9 cellular contexts compared by ENCODE assay signal in the genomic region with DNA sequence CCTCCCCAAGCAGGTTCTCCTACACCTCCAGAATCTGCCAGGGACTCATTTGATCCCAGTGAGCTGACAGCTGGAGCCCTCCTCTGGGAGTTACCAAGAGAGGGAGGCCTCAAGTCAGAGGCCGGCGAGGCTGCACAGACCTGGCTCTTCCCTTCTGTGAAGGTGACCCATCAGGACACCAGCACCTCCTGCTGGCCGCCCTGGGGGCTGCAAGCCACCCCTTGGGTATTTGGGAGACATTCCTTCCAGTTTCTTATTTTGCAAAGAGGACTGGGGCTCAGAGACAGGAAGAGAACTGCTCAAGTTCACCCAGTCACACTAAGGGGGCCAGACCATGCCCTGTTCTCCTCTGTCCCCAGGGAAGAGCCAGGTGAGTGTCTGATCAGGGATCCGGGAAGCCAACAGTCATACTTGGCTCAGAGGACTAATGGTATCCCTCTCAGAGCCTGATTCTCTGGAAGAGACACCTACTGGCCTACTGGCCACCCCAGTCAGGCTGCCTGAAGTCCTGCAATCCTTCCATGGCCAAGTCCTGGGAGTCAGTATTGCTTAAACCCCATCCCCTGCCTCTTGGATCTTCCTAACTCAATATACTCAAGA. TPM values are rescaled to one million over a fixed set of nuclear protein-coding genes. Genes with fewer than 3 reads are reported as not detected.
DNase-seq lines count a peak whose midpoint lies in the region; ATAC-seq and TF ChIP-seq lines count a peak whose summit lies in the region.
"Had no signal": no experiment of that assay in that cellular context is flagged by ENCODE, and none has a peak within 500 bp of the region (broad histone marks: within the 10 kb centered on the region; RNA-seq: fewer than 3 reads in every experiment).

No MANE protein-coding gene starts in this region.

- no peak overlapping the region for H3K4me3 ChIP-seq in SU-DHL-6 (ENCODE audit: insufficient read depth, low read length, poor library complexity, severe bottlenecking)

- no peak overlapping the region for H3K27ac ChIP-seq in SU-DHL-6 (ENCODE audit: low read depth, low read length)

- no peaks in the 10 kb centered on the region for H3K36me3 Mint-ChIP-seq in activated T-cell treated with anti-CD3 and anti-CD28 coated beads, Interleukin-2, amount 50 U/mL, for 24 hours (ENCODE audit: low read depth)
- H3K36me3 Mint-ChIP-seq in activated T-cell treated with anti-CD3 and anti-CD28 coated beads, Interleukin-2, amount 50 U/mL, for 4 hours (ENCODE audit: insufficient read depth), result no peaks in the 10 kb centered on the region

- H3K9me2 ChIP-seq in SU-DHL-6 (replicated peaks; ENCODE audit: insufficient read depth, low read length), result no peaks in the 10 kb centered on the region

- H3F3A ChIP-seq in SU-DHL-6 (ENCODE audit: insufficient read depth), result no peaks in the 10 kb centered on the region

- no peaks in the 10 kb centered on the region for H3K9me3 ChIP-seq in SU-DHL-6 (ENCODE audit: insufficient read depth, low read length)

- H3K27me3 ChIP-seq in SU-DHL-6 (ENCODE audit: low read length), result no peaks in the 10 kb centered on the region

- H3K27me3 Mint-ChIP-seq in activated T-cell treated with anti-CD3 and anti-CD28 coated beads, Interleukin-2, amount 50 U/mL, for 24 hours, result peaks cover 46% of the 10 kb centered on the region
- peaks cover 34% of the 10 kb centered on the region for H3K27me3 Mint-ChIP-seq in activated T-cell treated with anti-CD3 and anti-CD28 coated beads, Interleukin-2, amount 50 U/mL, for 4 hours (ENCODE audit: low read depth)

- peak; percentile 44 for DNase-seq in activated T-cell treated with anti-CD3 and anti-CD28 coated beads, Interleukin-2, amount 50 U/mL, for 24 hours
- DNase-seq in activated T-cell treated with anti-CD3 and anti-CD28 coated beads, Interleukin-2, amount 50 U/mL, for 4 hours, result no peak
- DNase-seq in germinal center (ENCODE audit: low spot score) (peak; percentile 28), occipital lobe (lab: John Stamatoyannopoulos, UW) (no peak), cerebellar cortex (ENCODE audit: low spot score) (no peak)
- DNase-seq in stimulated activated naive CD8-positive, alpha-beta T cell treated with anti-CD3 and anti-CD28 coated beads, Interleukin-15, Interleukin-2, amounts not matched to agents 100 U/mL and 50 U/mL, for 24 hours, result peak; percentile 51

- H3K9me3 Mint-ChIP-seq in activated T-cell treated with anti-CD3 and anti-CD28 coated beads, Interleukin-2, amount 50 U/mL, for 24 hours, result no peaks in the 10 kb centered on the region
- no peaks in the 10 kb centered on the region for H3K9me3 Mint-ChIP-seq in activated T-cell treated with anti-CD3 and anti-CD28 coated beads, Interleukin-2, amount 50 U/mL, for 4 hours

- no peak overlapping the region for H3K27ac Mint-ChIP-seq in activated T-cell treated with anti-CD3 and anti-CD28 coated beads, Interleukin-2, amount 50 U/mL, for 24 hours

- H3K4me2 ChIP-seq in SU-DHL-6 (ENCODE audit: low read depth, low read length, poor library complexity, severe bottlenecking), result no peak overlapping the region

- no peaks in the 10 kb centered on the region for H4K20me1 ChIP-seq in SU-DHL-6 (ENCODE audit: low read depth, low read length)

- peak; percentile 66 for TF ChIP-seq CTCF in SU-DHL-6 (IDR thresholded peaks at IDR 0.05; ENCODE audit: insufficient read depth, low read length, poor library complexity, severe bottlenecking)

- ATAC-seq in activated T-cell treated with anti-CD3 and anti-CD28 coated beads, Interleukin-2, amount 50 U/mL, for 4 hours, result no peak
- ATAC-seq in stimulated activated naive CD8-positive, alpha-beta T cell treated with anti-CD3 and anti-CD28 coated beads, Interleukin-15, Interleukin-2, amounts not matched to agents 100 U/mL and 50 U/mL, for 24 hours, result no peak
- no peak for ATAC-seq in GM19452 (IDR thresholded peaks at IDR 0.05; ENCODE audit: unreplicated experiment)

- no peak overlapping the region for H3K9ac ChIP-seq in SU-DHL-6 (ENCODE audit: low read length)

- no peak overlapping the region for H3K4me3 Mint-ChIP-seq in activated T-cell treated with anti-CD3 and anti-CD28 coated beads, Interleukin-2, amount 50 U/mL, for 24 hours
- H3K4me3 Mint-ChIP-seq in activated T-cell treated with anti-CD3 and anti-CD28 coated beads, Interleukin-2, amount 50 U/mL, for 4 hours, result no peak overlapping the region

- H3K79me2 ChIP-seq in SU-DHL-6 (ENCODE audit: insufficient read depth, low read length), result no peaks in the 10 kb centered on the region

- H2AFZ ChIP-seq in SU-DHL-6 (ENCODE audit: low read depth, low read length, severe bottlenecking), result no peak overlapping the region

- H3K36me3 ChIP-seq in SU-DHL-6 (ENCODE audit: low read length), result no peaks in the 10 kb centered on the region

- H3K4me1 Mint-ChIP-seq in activated T-cell treated with anti-CD3 and anti-CD28 coated beads, Interleukin-2, amount 50 U/mL, for 24 hours (ENCODE audit: low read depth), result peaks cover 12% of the 10 kb centered on the region
- peaks cover 5% of the 10 kb centered on the region for H3K4me1 Mint-ChIP-seq in activated T-cell treated with anti-CD3 and anti-CD28 coated beads, Interleukin-2, amount 50 U/mL, for 4 hours (ENCODE audit: low read depth)

RNA-seq across cellular contexts. Expression of gene RIC3, which starts 40.5 kb away (rescaled TPM):
- total RNA-seq in activated T-cell treated with anti-CD3 and anti-CD28 coated beads, Interleukin-2, amount 50 U/mL, for 4 hours, result 10 to 100 TPM; 14.5 to 16.6 (median 15.2) TPM
- 55.7 TPM for total RNA-seq in occipital lobe

RNA-seq across cellular contexts. Expression of gene LMO1, which starts 54.4 kb away (rescaled TPM):
- total RNA-seq in activated T-cell treated with anti-CD3 and anti-CD28 coated beads, Interleukin-2, amount 50 U/mL, for 4 hours, result not detected
- total RNA-seq in occipital lobe, result 1.9 TPM
- total RNA-seq: skeletal muscle tissue had no signal

Comparison
In these comparisons a context has a peak if more than half of its experiments do, and no peak if none do; other contexts are left out.
1. DNase-seq: peak in activated T-cell treated with anti-CD3 and anti-CD28 coated beads, Interleukin-2, amount 50 U/mL, for 24 hours (single experiment), germinal center (single experiment) and stimulated activated naive CD8-positive, alpha-beta T cell treated with anti-CD3 and anti-CD28 coated beads, Interleukin-15, Interleukin-2, amounts not matched to agents 100 U/mL and 50 U/mL, for 24 hours (single experiment); none in activated T-cell treated with anti-CD3 and anti-CD28 coated beads, Interleukin-2, amount 50 U/mL, for 4 hours (single experiment), occipital lobe (single experiment) and cerebellar cortex (single experiment).